ENCODE assay signal across 1 cellular context in genomic region chr19:49590071-49590970, GRCh38.
TF ChIP-seq lines count a peak whose summit lies in the region.

No MANE protein-coding gene starts in this region.

TF ChIP-seq in HepG2, 621 proteins besides CTCF, POLR2A, EP300 and RAD21 (continued from another document and continues in another):
- no peak; the same call in 1 of the 2 replicates for TF ChIP-seq ZHX2 (IDR thresholded peaks at IDR 0.05; ENCODE audit: low read depth)
- TF ChIP-seq ZHX2 (CRISPR knock-in tag; IDR thresholded peaks at IDR 0.05; ENCODE audit: borderline replicate concordance) = no peak
- TF ChIP-seq ZUFSP (CRISPR knock-in tag; IDR thresholded peaks at IDR 0.05; ENCODE audit: borderline replicate concordance) = no peak
- no peak for TF ChIP-seq JUN (CRISPR knock-in tag; IDR thresholded peaks at IDR 0.05)
- TF ChIP-seq, protein P1, sequence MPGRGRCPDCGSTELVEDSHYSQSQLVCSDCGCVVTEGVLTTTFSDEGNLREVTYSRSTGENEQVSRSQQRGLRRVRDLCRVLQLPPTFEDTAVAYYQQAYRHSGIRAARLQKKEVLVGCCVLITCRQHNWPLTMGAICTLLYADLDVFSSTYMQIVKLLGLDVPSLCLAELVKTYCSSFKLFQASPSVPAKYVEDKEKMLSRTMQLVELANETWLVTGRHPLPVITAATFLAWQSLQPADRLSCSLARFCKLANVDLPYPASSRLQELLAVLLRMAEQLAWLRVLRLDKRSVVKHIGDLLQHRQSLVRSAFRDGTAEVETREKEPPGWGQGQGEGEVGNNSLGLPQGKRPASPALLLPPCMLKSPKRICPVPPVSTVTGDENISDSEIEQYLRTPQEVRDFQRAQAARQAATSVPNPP (CRISPR knock-in tag; IDR thresholded peaks at IDR 0.05) = no peak
- TF ChIP-seq EEA1 (CRISPR knock-in tag; IDR thresholded peaks at IDR 0.05; ENCODE audit: borderline replicate concordance) = no peak
- no peak for TF ChIP-seq HHEX (CRISPR knock-in tag; IDR thresholded peaks at IDR 0.05)
- TF ChIP-seq ZSCAN21 (CRISPR knock-in tag; IDR thresholded peaks at IDR 0.05; ENCODE audit: borderline replicate concordance) = peak; percentile 36; the same call in 1 of the 2 replicates
- no peak for TF ChIP-seq ZNF460 (CRISPR knock-in tag; IDR thresholded peaks at IDR 0.05; ENCODE audit: borderline replicate concordance)
- TF ChIP-seq ZNF652 (CRISPR knock-in tag; IDR thresholded peaks at IDR 0.05; ENCODE audit: borderline replicate concordance, low read depth) = no peak
- TF ChIP-seq UBTF (CRISPR knock-in tag; IDR thresholded peaks at IDR 0.05) = peak; percentile 62
- no peak for TF ChIP-seq PCBP2 (optimal IDR thresholded peaks at IDR 0.05; ENCODE audit: low read depth, low read length, poor library complexity, severe bottlenecking)
- no peak for TF ChIP-seq SKIL (CRISPR knock-in tag; IDR thresholded peaks at IDR 0.05; ENCODE audit: borderline replicate concordance)
- no peak for TF ChIP-seq JUNB (CRISPR knock-in tag; IDR thresholded peaks at IDR 0.05; ENCODE audit: borderline replicate concordance)
- TF ChIP-seq, protein P2, sequence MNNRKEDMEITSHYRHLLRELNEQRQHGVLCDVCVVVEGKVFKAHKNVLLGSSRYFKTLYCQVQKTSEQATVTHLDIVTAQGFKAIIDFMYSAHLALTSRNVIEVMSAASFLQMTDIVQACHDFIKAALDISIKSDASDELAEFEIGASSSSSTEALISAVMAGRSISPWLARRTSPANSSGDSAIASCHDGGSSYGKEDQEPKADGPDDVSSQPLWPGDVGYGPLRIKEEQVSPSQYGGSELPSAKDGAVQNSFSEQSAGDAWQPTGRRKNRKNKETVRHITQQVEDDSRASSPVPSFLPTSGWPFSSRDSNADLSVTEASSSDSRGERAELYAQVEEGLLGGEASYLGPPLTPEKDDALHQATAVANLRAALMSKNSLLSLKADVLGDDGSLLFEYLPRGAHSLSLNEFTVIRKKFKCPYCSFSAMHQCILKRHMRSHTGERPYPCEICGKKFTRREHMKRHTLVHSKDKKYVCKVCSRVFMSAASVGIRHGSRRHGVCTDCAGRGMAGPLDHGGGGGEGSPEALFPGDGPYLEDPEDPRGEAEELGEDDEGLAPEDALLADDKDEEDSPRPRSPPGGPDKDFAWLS (CRISPR knock-in tag; IDR thresholded peaks at IDR 0.05; ENCODE audit: borderline replicate concordance) = no peak
- no peak for TF ChIP-seq ZNF660 (CRISPR knock-in tag; IDR thresholded peaks at IDR 0.05; ENCODE audit: borderline replicate concordance, low read depth)
- TF ChIP-seq ZNF512 (CRISPR knock-in tag; IDR thresholded peaks at IDR 0.05) = no peak
- TF ChIP-seq, protein P3, sequence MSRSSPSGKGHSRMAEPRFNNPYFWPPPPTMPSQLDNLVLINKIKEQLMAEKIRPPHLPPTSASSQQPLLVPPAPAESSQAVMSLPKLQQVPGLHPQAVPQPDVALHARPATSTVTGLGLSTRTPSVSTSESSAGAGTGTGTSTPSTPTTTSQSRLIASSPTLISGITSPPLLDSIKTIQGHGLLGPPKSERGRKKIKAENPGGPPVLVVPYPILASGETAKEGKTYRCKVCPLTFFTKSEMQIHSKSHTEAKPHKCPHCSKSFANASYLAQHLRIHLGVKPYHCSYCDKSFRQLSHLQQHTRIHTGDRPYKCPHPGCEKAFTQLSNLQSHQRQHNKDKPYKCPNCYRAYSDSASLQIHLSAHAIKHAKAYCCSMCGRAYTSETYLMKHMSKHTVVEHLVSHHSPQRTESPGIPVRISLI (CRISPR knock-in tag; IDR thresholded peaks at IDR 0.05; ENCODE audit: borderline replicate concordance) = no peak; the same call in 1 of the 2 replicates
- peak; percentile 72 for TF ChIP-seq NFYB (CRISPR knock-in tag; IDR thresholded peaks at IDR 0.05)
- no peak for TF ChIP-seq ZNF205 (CRISPR knock-in tag; IDR thresholded peaks at IDR 0.05)
- TF ChIP-seq KDM1A (CRISPR knock-in tag; IDR thresholded peaks at IDR 0.05) = no peak
- 0 out of 2 replicates have a peak, but pooled peaks have one; percentile 47 for TF ChIP-seq KAT8 (CRISPR knock-in tag; IDR thresholded peaks at IDR 0.05)
- peak; percentile 90 for TF ChIP-seq ZNF709 (CRISPR knock-in tag; IDR thresholded peaks at IDR 0.05)
- no peak for TF ChIP-seq ZNF354B (CRISPR knock-in tag; IDR thresholded peaks at IDR 0.05)
- TF ChIP-seq SRSF1 (optimal IDR thresholded peaks at IDR 0.05; ENCODE audit: low read depth, low read length) = no peak
- TF ChIP-seq PAF1 (CRISPR knock-in tag; IDR thresholded peaks at IDR 0.05) = no peak
- TF ChIP-seq DRAP1 (CRISPR knock-in tag; IDR thresholded peaks at IDR 0.05) = peak; percentile 98
- peak; percentile 76 for TF ChIP-seq ZNF781 (CRISPR knock-in tag; IDR thresholded peaks at IDR 0.05; ENCODE audit: borderline replicate concordance, not compliant biosample characterization)
- TF ChIP-seq ZNF101 (CRISPR knock-in tag; IDR thresholded peaks at IDR 0.05; ENCODE audit: borderline replicate concordance, low read depth) = no peak
- TF ChIP-seq HBP1 (CRISPR knock-in tag; IDR thresholded peaks at IDR 0.05; ENCODE audit: low read depth) = no peak; the same call in 1 of the 2 replicates
- no peak for TF ChIP-seq KLF13 (CRISPR knock-in tag; IDR thresholded peaks at IDR 0.05)
- TF ChIP-seq ZNF138 (CRISPR knock-in tag; IDR thresholded peaks at IDR 0.05; ENCODE audit: low read depth) = no peak
- no peak for TF ChIP-seq PAX8 (CRISPR knock-in tag; IDR thresholded peaks at IDR 0.05; ENCODE audit: borderline replicate concordance)
- no peak for TF ChIP-seq RORA (CRISPR knock-in tag; IDR thresholded peaks at IDR 0.05)
- no peak for TF ChIP-seq ZNF232 (CRISPR knock-in tag; IDR thresholded peaks at IDR 0.05; ENCODE audit: borderline replicate concordance)
- peak; percentile 52; the same call in 1 of the 2 replicates for TF ChIP-seq TARDBP (CRISPR knock-in tag; IDR thresholded peaks at IDR 0.05)
- no peak; the same call in 1 of the 2 replicates for TF ChIP-seq ZNF788 (CRISPR knock-in tag; IDR thresholded peaks at IDR 0.05; ENCODE audit: borderline replicate concordance)
- TF ChIP-seq U2AF1 (optimal IDR thresholded peaks at IDR 0.05; ENCODE audit: low read depth, low read length) = no peak
- no peak for TF ChIP-seq ZNF780A (CRISPR knock-in tag; IDR thresholded peaks at IDR 0.05)
- TF ChIP-seq LCORL (IDR thresholded peaks at IDR 0.05) = no peak
- TF ChIP-seq LCORL (CRISPR knock-in tag; IDR thresholded peaks at IDR 0.05) = no peak
- TF ChIP-seq DNMT1 (CRISPR knock-in tag; IDR thresholded peaks at IDR 0.05) = no peak
- TF ChIP-seq HOXA5 (CRISPR knock-in tag; IDR thresholded peaks at IDR 0.05) = no peak
- TF ChIP-seq FOXK2 (IDR thresholded peaks at IDR 0.05) = no peak
- no peak for TF ChIP-seq NFKBIZ (CRISPR knock-in tag; IDR thresholded peaks at IDR 0.05)
